8 cellular contexts compared by ENCODE assay signal in the genomic region with DNA sequence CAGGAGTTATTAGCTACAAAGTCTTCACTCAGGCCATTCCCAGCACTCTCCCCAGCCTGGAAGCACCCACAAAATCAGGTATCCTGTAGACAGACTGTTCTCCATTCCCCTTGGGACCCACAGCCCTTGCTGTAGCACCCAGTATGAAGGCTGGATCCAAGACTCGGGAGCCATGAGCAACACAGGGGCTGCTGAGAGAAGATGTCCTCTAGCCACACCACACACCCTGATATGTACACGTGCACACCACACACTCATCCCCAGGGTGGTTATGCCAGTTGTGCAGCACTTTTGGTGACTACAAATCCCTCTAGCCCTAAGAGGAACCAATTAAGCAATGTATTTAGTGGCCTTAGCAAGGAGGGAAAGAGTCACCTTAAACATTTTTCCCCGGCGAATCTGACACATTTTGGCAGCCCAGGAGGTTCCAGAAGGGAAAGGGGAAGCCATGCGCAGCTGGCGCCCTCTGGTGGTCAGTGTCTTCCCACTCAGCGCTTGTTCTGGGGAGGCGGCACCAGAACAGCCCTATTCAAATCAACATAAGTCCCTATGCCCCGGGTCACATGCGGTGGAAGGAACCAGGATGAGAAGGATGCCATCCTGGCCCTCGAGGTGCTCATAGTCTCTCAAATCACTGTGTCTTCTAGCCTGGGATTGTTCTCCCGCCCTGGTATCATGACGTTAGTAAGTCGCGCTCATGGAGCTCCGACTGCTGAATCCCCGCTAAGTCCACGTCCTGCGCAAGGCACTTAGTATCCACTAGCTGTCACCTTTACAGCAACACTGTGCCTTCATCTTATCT.
DNase-seq lines count a peak whose midpoint lies in the region; ATAC-seq and TF ChIP-seq lines count a peak whose summit lies in the region.

No MANE protein-coding gene starts in this region.

- no peaks in the 10 kb centered on the region for H3K79me2 ChIP-seq in MM.1S (ENCODE audit: low read length)

- no peaks in the 10 kb centered on the region for H4K20me1 ChIP-seq in MM.1S (ENCODE audit: insufficient read depth, low read length)

- H3K4me1 ChIP-seq in MM.1S (ENCODE audit: low read length) (no peaks in the 10 kb centered on the region), psoas muscle (no peaks in the 10 kb centered on the region)

- DNase-seq in COR-L47 (lab: John Stamatoyannopoulos, UW) = peak; percentile 71
- peak; percentile 54 for DNase-seq in MM.1S
- peak; percentile 1 for DNase-seq in SKM-1 (lab: John Stamatoyannopoulos, UW; ENCODE audit: unreplicated experiment)
- peak; percentile 71 for DNase-seq in activated naive CD8-positive, alpha-beta T cell treated with anti-CD3 and anti-CD28 coated beads for 36 hours
- peak; percentile 85 for DNase-seq in cardiac septum (ENCODE audit: low spot score)
- peak; percentile 85 to 92 for DNase-seq in psoas muscle
- DNase-seq in ureter (ENCODE audit: low spot score) = peak; percentile 83

- H3K9me3 Mint-ChIP-seq in activated naive CD8-positive, alpha-beta T cell treated with anti-CD3 and anti-CD28 coated beads for 36 hours = no peaks in the 10 kb centered on the region

- TF ChIP-seq CTCF in MM.1S (IDR thresholded peaks at IDR 0.05; ENCODE audit: low read length) (peak; percentile 69), psoas muscle (IDR thresholded peaks at IDR 0.05) (peak; percentile 98)

- H3K9ac ChIP-seq in MM.1S (ENCODE audit: low read length) = no peak overlapping the region

- 27 to 33% (median 29%) methylated on average over 19 of the region's 19 CpGs for WGBS in psoas muscle, 3 donors

- H3K27ac ChIP-seq in MM.1S (ENCODE audit: low read length) = no peak overlapping the region
- no peak overlapping the region for H3K27ac ChIP-seq in psoas muscle

- H3K4me3 ChIP-seq in MM.1S (ENCODE audit: low read length) (no peak overlapping the region), psoas muscle (peak overlapping the region; percentile 46)

- no peak overlapping the region for H3K4me3 Mint-ChIP-seq in activated naive CD8-positive, alpha-beta T cell treated with anti-CD3 and anti-CD28 coated beads for 36 hours

- no peak overlapping the region for H3K27ac Mint-ChIP-seq in activated naive CD8-positive, alpha-beta T cell treated with anti-CD3 and anti-CD28 coated beads for 36 hours

- no peaks in the 10 kb centered on the region for H3F3A ChIP-seq in MM.1S (ENCODE audit: insufficient read depth, low read length)

- no peak overlapping the region for H2AFZ ChIP-seq in MM.1S (ENCODE audit: low read length)

- H3K4me1 Mint-ChIP-seq in activated naive CD8-positive, alpha-beta T cell treated with anti-CD3 and anti-CD28 coated beads for 36 hours = peaks cover 5% of the 10 kb centered on the region

- intact Hi-C loops in cardiac septum (cut with DNase I) = loop anchor here (1.0 to 5.0 kb wide), 4 partner anchors 31 to 293 kb away; no protein-coding TSS in a partner anchor
- intact Hi-C loops in psoas muscle (cut with DNase I) = loop anchor here in 1 of 2 donors (2.0 kb wide), 1 partner anchor 243 kb away; no protein-coding TSS in a partner anchor

- H3K9me3 ChIP-seq in MM.1S (replicated peaks; ENCODE audit: insufficient read depth, low read length) (no peaks in the 10 kb centered on the region), psoas muscle (no peaks in the 10 kb centered on the region)

- no peaks in the 10 kb centered on the region for H3K36me3 ChIP-seq in MM.1S (replicated peaks; ENCODE audit: insufficient read depth, low read length)
- no peaks in the 10 kb centered on the region for H3K36me3 ChIP-seq in psoas muscle (ENCODE audit: insufficient read depth in 1 of 2, low read depth in 1 of 2)

- no peaks in the 10 kb centered on the region for H3K9me2 ChIP-seq in MM.1S (replicated peaks; ENCODE audit: insufficient read depth, low read length)

- ATAC-seq in GM21423 (IDR thresholded peaks at IDR 0.05; ENCODE audit: unreplicated experiment) (peak; percentile 79), psoas muscle (peak; percentile 91 to 99 (median 94))

- H3K36me3 Mint-ChIP-seq in activated naive CD8-positive, alpha-beta T cell treated with anti-CD3 and anti-CD28 coated beads for 36 hours = no peaks in the 10 kb centered on the region

- H3K27me3 ChIP-seq in MM.1S (replicated peaks; ENCODE audit: insufficient read depth, low read length) = no peaks in the 10 kb centered on the region
- H3K27me3 ChIP-seq in psoas muscle (ENCODE audit: insufficient read depth in 3 of 3, low read length in 2 of 3) = peaks cover 0 to 1% (median 0%) of the 10 kb centered on the region in 3 donors

- no peak overlapping the region for H3K4me2 ChIP-seq in MM.1S (ENCODE audit: low read depth, low read length)

- H3K27me3 Mint-ChIP-seq in activated naive CD8-positive, alpha-beta T cell treated with anti-CD3 and anti-CD28 coated beads for 36 hours = peaks cover 30% of the 10 kb centered on the region

Comparison
In these comparisons a context has a peak if more than half of its experiments do, and no peak if none do; other contexts are left out.
1. DNase-seq: peak in every context shown above with its lines; median percentile 88 in psoas muscle; 85 in cardiac septum; 83 in ureter; 71 in COR-L47; 71 in activated naive CD8-positive, alpha-beta T cell treated with anti-CD3 and anti-CD28 coated beads for 36 hours; 54 in MM.1S; 1 in SKM-1.